In the genomic region with DNA sequence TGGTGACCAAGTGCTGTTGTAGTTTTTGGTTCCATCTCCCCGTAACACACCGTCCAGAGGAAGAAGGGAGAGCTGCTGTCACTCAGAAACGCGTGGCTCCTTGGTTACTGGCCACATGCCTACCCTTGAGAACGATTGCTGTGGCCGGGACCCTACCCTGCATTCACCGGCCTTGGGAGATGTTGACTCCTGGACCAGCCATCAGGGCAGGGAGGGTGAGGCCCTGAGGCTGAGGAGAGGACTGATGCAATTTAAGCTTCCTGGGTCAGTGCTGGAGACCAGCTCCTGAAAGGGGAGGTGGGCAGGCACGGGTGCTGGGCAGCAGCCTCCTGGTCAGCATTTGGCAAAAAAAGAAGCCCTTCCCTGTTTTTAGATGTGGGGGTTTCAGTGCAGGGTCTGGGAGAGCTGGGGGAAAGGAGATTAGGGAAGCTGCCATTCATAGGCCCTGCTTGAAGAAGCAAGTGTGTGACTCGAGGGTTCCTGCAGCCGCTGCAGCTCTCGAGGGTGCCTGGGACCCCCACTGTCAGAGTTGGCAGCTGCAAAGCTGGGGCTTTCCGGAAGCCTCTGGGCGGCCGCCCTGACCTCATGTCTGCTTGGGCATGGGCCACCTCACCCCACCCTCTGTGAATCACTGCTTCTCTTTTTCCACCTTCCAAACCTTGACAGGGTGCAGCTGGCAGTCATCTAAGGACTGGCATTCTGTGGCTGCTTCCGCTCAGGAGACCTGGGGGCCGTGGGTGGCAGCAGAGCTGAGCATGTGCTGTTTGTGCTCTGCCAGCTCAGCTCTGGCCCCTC, we compare ENCODE assay signal across 1 cellular context.
TF ChIP-seq lines count a peak whose summit lies in the region.

No MANE protein-coding gene starts in this region.

TF ChIP-seq in HepG2, 621 proteins besides CTCF, POLR2A, EP300 and RAD21:
- TF ChIP-seq AGO2 (optimal IDR thresholded peaks at IDR 0.05; ENCODE audit: low read depth, low read length) (peak; percentile 43), SMYD3 (CRISPR knock-in tag; IDR thresholded peaks at IDR 0.05) (no peak)
